Comparison of ENCODE assay signal across 1 cellular context in genomic region chr11:119095066-119095880, GRCh38.
A peak's percentile ranks its signal among the peaks of the same experiment; 100 is the strongest.
TF ChIP-seq lines count a peak whose summit lies in the region.

No MANE protein-coding gene starts in this region.

TF ChIP-seq in HepG2, 621 proteins besides CTCF, POLR2A, EP300 and RAD21 (continues in another document):
- peak in 1 of 2 experiments; percentile 83; a peak in 1 of 4 replicates for TF ChIP-seq REST (IDR thresholded peaks at IDR 0.05; ENCODE audit: borderline replicate concordance in 1 of 2, low read depth in 1 of 2, low read length in 2 of 2)
- TF ChIP-seq ZNF143 (CRISPR knock-in tag; IDR thresholded peaks at IDR 0.05) = peak; percentile 54
- peak; percentile 95 for TF ChIP-seq ZNF784 (CRISPR knock-in tag; IDR thresholded peaks at IDR 0.05; ENCODE audit: borderline replicate concordance)
- peak; percentile 96 for TF ChIP-seq DR1 (CRISPR knock-in tag; IDR thresholded peaks at IDR 0.05)
- 0 out of 2 replicates have a peak, but pooled peaks have one; percentile 25 for TF ChIP-seq ELK4 (CRISPR knock-in tag; IDR thresholded peaks at IDR 0.05; ENCODE audit: borderline replicate concordance)
- TF ChIP-seq NFATC3 (CRISPR knock-in tag; IDR thresholded peaks at IDR 0.05) = peak; percentile 88
- peak; percentile 86 for TF ChIP-seq YEATS4 (CRISPR knock-in tag; IDR thresholded peaks at IDR 0.05; ENCODE audit: borderline replicate concordance)
- peak; percentile 65 for TF ChIP-seq MED8 (CRISPR knock-in tag; IDR thresholded peaks at IDR 0.05; ENCODE audit: insufficient replicate concordance)
- TF ChIP-seq RARA (CRISPR knock-in tag; IDR thresholded peaks at IDR 0.05) = 0 out of 2 replicates have a peak, but pooled peaks have one; percentile 13
- TF ChIP-seq AGO1 (IDR thresholded peaks at IDR 0.05; ENCODE audit: low read depth, low read length, poor library complexity, severe bottlenecking) = peak; percentile 80
- TF ChIP-seq TAF15 (IDR thresholded peaks at IDR 0.05; ENCODE audit: low read depth, low read length, poor library complexity, severe bottlenecking) = peak; percentile 39
- TF ChIP-seq ZNF570 (CRISPR knock-in tag; IDR thresholded peaks at IDR 0.05; ENCODE audit: borderline replicate concordance) = no peak
- peak; percentile 43 for TF ChIP-seq XRCC5 (optimal IDR thresholded peaks at IDR 0.05; ENCODE audit: low read length)
- peak; percentile 94 for TF ChIP-seq SRY (CRISPR knock-in tag; IDR thresholded peaks at IDR 0.05)
- peak; percentile 81 for TF ChIP-seq ZIK1 (CRISPR knock-in tag; IDR thresholded peaks at IDR 0.05; ENCODE audit: borderline replicate concordance, low read depth)
- peak; percentile 25; the same call in 1 of the 2 replicates for TF ChIP-seq HMGXB3 (CRISPR knock-in tag; IDR thresholded peaks at IDR 0.05; ENCODE audit: borderline replicate concordance)
- peak; percentile 21; the same call in 1 of the 2 replicates for TF ChIP-seq KAT7 (CRISPR knock-in tag; IDR thresholded peaks at IDR 0.05; ENCODE audit: borderline replicate concordance)
- TF ChIP-seq KMT2B (CRISPR knock-in tag; IDR thresholded peaks at IDR 0.05) = peak; percentile 68
- peak; percentile 88 for TF ChIP-seq UBTF (CRISPR knock-in tag; IDR thresholded peaks at IDR 0.05)
- peak; percentile 84; the same call in 1 of the 2 replicates for TF ChIP-seq EED (CRISPR knock-in tag; IDR thresholded peaks at IDR 0.05)
- peak; percentile 80; the same call in 1 of the 2 replicates for TF ChIP-seq ZNF234 (CRISPR knock-in tag; conservative IDR thresholded peaks at IDR 0.05)
- TF ChIP-seq HINFP (CRISPR knock-in tag; IDR thresholded peaks at IDR 0.05; ENCODE audit: low read depth) = peak; percentile 68
- no peak for TF ChIP-seq SIX1 (CRISPR knock-in tag; IDR thresholded peaks at IDR 0.05; ENCODE audit: borderline replicate concordance)
- TF ChIP-seq WIZ (CRISPR knock-in tag; IDR thresholded peaks at IDR 0.05) = peak; percentile 88
- no peak for TF ChIP-seq ATRX (CRISPR knock-in tag; IDR thresholded peaks at IDR 0.05; ENCODE audit: borderline replicate concordance)
- peak; percentile 93 for TF ChIP-seq SP4 (CRISPR knock-in tag; IDR thresholded peaks at IDR 0.05)
- TF ChIP-seq ZNF180 (CRISPR knock-in tag; IDR thresholded peaks at IDR 0.05; ENCODE audit: borderline replicate concordance, low read depth) = peak; percentile 84; the same call in 1 of the 2 replicates
- TF ChIP-seq ZNF691 (CRISPR knock-in tag; IDR thresholded peaks at IDR 0.05; ENCODE audit: borderline replicate concordance, low read depth) = peak; percentile 90; the same call in 1 of the 2 replicates
- TF ChIP-seq RARG (CRISPR knock-in tag; IDR thresholded peaks at IDR 0.05; ENCODE audit: low read depth) = no peak
- TF ChIP-seq NCOR1 (IDR thresholded peaks at IDR 0.05; ENCODE audit: borderline replicate concordance, low read length) = peak; percentile 21; the same call in 1 of the 2 replicates
- peak; percentile 63 for TF ChIP-seq ZNF781 (CRISPR knock-in tag; IDR thresholded peaks at IDR 0.05; ENCODE audit: borderline replicate concordance, not compliant biosample characterization)
- peak; percentile 92 for TF ChIP-seq KMT2A (CRISPR knock-in tag; IDR thresholded peaks at IDR 0.05)
- TF ChIP-seq GABPA (IDR thresholded peaks at IDR 0.05; ENCODE audit: low read depth, low read length) = no peak
- peak; percentile 64 for TF ChIP-seq GABPA (CRISPR knock-in tag; IDR thresholded peaks at IDR 0.05; ENCODE audit: low read depth)
- peak; percentile 65 for TF ChIP-seq HOMEZ (CRISPR knock-in tag; IDR thresholded peaks at IDR 0.05; ENCODE audit: low read depth)
- TF ChIP-seq ZBTB43 (CRISPR knock-in tag; conservative IDR thresholded peaks at IDR 0.05) = peak; percentile 57
- peak; percentile 99 for TF ChIP-seq KDM2A (CRISPR knock-in tag; IDR thresholded peaks at IDR 0.05; ENCODE audit: borderline replicate concordance, low read depth)
- TF ChIP-seq SOX5 (CRISPR knock-in tag; IDR thresholded peaks at IDR 0.05; ENCODE audit: borderline replicate concordance) = peak; percentile 24; the same call in 1 of the 2 replicates
- TF ChIP-seq ZNF44 (CRISPR knock-in tag; IDR thresholded peaks at IDR 0.05) = peak; percentile 90
- TF ChIP-seq PRPF4 (IDR thresholded peaks at IDR 0.05; ENCODE audit: low read depth, low read length, poor library complexity, severe bottlenecking) = no peak
- TF ChIP-seq POLR2AphosphoS5 (IDR thresholded peaks at IDR 0.05; ENCODE audit: low read depth, low read length) = peak; percentile 99
- TF ChIP-seq KDM5A (IDR thresholded peaks at IDR 0.05; ENCODE audit: borderline replicate concordance, low read length) = peak; percentile 51; the same call in 1 of the 2 replicates
- no peak for TF ChIP-seq KLF13 (CRISPR knock-in tag; IDR thresholded peaks at IDR 0.05)
- peak; percentile 53; the same call in 1 of the 2 replicates for TF ChIP-seq ZNF20 (CRISPR knock-in tag; IDR thresholded peaks at IDR 0.05)
- peak; percentile 78 for TF ChIP-seq CREBL2 (CRISPR knock-in tag; IDR thresholded peaks at IDR 0.05; ENCODE audit: borderline replicate concordance)
